Comparison of ENCODE assay signal across 26 cellular contexts in the genomic region with DNA sequence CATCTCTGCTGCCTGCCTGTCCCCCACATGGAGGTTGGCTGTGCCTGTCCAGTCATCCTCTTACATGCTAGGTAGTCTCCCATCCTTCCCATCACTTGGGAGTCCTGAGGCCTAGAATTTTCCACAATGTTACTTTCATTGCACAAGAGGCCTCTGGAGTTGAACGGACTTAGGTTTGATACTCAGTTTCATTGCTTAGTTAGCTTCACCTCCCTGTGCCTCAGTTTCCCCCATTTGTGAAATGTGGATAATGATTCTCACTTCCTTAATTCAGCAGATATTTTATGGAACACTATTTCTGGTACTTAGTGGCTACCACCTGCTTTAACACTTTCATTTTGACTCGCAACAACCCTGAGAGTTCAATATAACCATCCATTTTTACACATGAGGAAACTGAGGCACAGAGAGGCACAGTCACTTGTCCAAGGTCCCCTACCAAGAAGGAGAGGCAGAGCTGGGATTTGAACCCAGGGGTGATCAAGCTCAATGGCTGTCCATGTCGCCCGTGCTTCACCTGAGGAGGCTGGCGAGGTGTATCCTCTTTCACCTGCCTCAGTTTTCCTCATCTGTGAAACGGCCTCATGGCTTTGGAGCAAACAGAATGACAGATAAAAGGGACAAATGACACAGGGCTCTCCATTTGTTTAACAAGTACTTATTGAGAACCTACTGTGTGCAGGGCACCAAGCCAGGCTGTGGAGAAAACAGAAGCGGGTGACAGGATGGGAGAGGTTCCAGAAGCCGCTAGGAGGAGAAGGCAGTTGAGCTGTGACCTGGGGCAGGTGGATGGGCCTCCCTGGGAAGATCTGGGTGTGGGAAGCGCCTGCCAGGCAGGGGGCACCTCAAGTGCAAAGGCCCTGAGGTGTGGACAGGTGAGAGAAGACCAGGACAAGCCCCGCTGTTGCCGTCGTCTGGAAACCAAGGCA.
DNase-seq lines count a peak whose midpoint lies in the region; ATAC-seq, FAIRE-seq and TF ChIP-seq lines count a peak whose summit lies in the region.
"Had no signal": no experiment of that assay in that cellular context is flagged by ENCODE, and none has a peak within 500 bp of the region (broad histone marks: within the 10 kb centered on the region; RNA-seq: fewer than 3 reads in every experiment).

No MANE protein-coding gene starts in this region.

- no peaks in the 10 kb centered on the region for H4K20me1 ChIP-seq in astrocyte (ENCODE audit: insufficient read depth, low read length)

- no peaks in the 10 kb centered on the region for H3K36me3 ChIP-seq in astrocyte (ENCODE audit: insufficient read depth, low read length)
- H3K36me3 ChIP-seq: SJCRH30 had no signal

- no peak for DNase-seq in natural killer cell treated with Interleukin-12 subunit alpha and Interleukin-12 subunit beta and Interleukin-15 and Interleukin-18, amount 100 ng/mL, for 72 hours (ENCODE audit: low spot score)
- no peak for DNase-seq in natural killer cell
- no peak for DNase-seq in astrocyte (ENCODE audit: low read depth)
- DNase-seq in posterior vena cava (ENCODE audit: low spot score): peak; percentile 17
- no peak for DNase-seq in NCI-H1092 (lab: John Stamatoyannopoulos, UW)
- DNase-seq in stimulated activated naive CD4-positive, alpha-beta T cell (lab: John Stamatoyannopoulos, UW): no peak
- DNase-seq: C1 segment of cervical spinal cord; Calu3; CD8-positive, alpha-beta memory T cell; DMS79 treated with DMSO at 0.1 percent for 48 hours; GF-D8; HCEC 1CT; Kasumi-1; MV-4-11; NCI-H1105 treated with DMSO at 0.1 percent for 48 hours; NCI-H146; NCI-H1930; NCI-H774; SJCRH30 had no signal

- H3K27me3 Mint-ChIP-seq in natural killer cell treated with Interleukin-12 subunit alpha and Interleukin-12 subunit beta and Interleukin-15 and Interleukin-18, amount 100 ng/mL, for 72 hours: peaks cover 6 to 10% of the 10 kb centered on the region in 2 donors
- H3K27me3 Mint-ChIP-seq in natural killer cell (ENCODE audit: low read depth in 2 of 2) (peaks cover 37% of the 10 kb centered on the region in 2 donors), astrocyte (ENCODE audit: low read depth, unreplicated experiment) (peaks cover 36% of the 10 kb centered on the region)

- no peaks in the 10 kb centered on the region for H3K4me1 ChIP-seq in astrocyte (ENCODE audit: insufficient read depth, low read length)
- H3K4me1 ChIP-seq: SJCRH30 had no signal

- TF ChIP-seq CTCF in natural killer cell (IDR thresholded peaks at IDR 0.05) (no peak), astrocyte (IDR thresholded peaks at IDR 0.05; ENCODE audit: insufficient read depth, low read depth, low read length) (no peak)

- H3K27me3 ChIP-seq in astrocyte (ENCODE audit: insufficient read depth, low read length): no peaks in the 10 kb centered on the region

- H3K27ac Mint-ChIP-seq in natural killer cell treated with Interleukin-12 subunit alpha and Interleukin-12 subunit beta and Interleukin-15 and Interleukin-18, amount 100 ng/mL, for 72 hours: peak overlapping the region; percentile 5 to 51
- H3K27ac Mint-ChIP-seq in natural killer cell (peak overlapping the region in 1 of 2 donors; percentile 31), astrocyte (ENCODE audit: unreplicated experiment) (peak overlapping the region; percentile 34)

- H3K4me3 ChIP-seq in astrocyte (ENCODE audit: insufficient read depth, low read depth, low read length): no peak overlapping the region
- H3K4me3 ChIP-seq: SJCRH30 had no signal

- peaks cover 26 to 38% of the 10 kb centered on the region in 2 donors for H3K4me1 Mint-ChIP-seq in natural killer cell treated with Interleukin-12 subunit alpha and Interleukin-12 subunit beta and Interleukin-15 and Interleukin-18, amount 100 ng/mL, for 72 hours (ENCODE audit: low read depth in 2 of 2)
- H3K4me1 Mint-ChIP-seq in natural killer cell (peaks cover 17 to 21% of the 10 kb centered on the region in 2 donors), astrocyte (ENCODE audit: low read depth, unreplicated experiment) (peaks cover 5% of the 10 kb centered on the region)
- H3K4me1 Mint-ChIP-seq: CD8-positive, alpha-beta memory T cell had no signal

- H3K79me2 ChIP-seq in astrocyte (ENCODE audit: insufficient read depth, low read length): no peaks in the 10 kb centered on the region

- ATAC-seq in natural killer cell treated with Interleukin-12 subunit alpha and Interleukin-12 subunit beta and Interleukin-15 and Interleukin-18, amount 100 ng/mL, for 72 hours: no peak
- ATAC-seq in natural killer cell (no peak), HG02623 (IDR thresholded peaks at IDR 0.05; ENCODE audit: unreplicated experiment) (no peak)
- ATAC-seq: Right ventricle myocardium inferior, SK-N-SH treated with all-trans-retinoic acid at 6 μM for 48 hours had no signal

- H3K36me3 Mint-ChIP-seq in natural killer cell treated with Interleukin-12 subunit alpha and Interleukin-12 subunit beta and Interleukin-15 and Interleukin-18, amount 100 ng/mL, for 72 hours: no peaks in the 10 kb centered on the region
- H3K36me3 Mint-ChIP-seq in natural killer cell: no peaks in the 10 kb centered on the region
- H3K36me3 Mint-ChIP-seq in astrocyte (ENCODE audit: low read depth, unreplicated experiment): no peaks in the 10 kb centered on the region
- H3K36me3 Mint-ChIP-seq: CD8-positive, alpha-beta memory T cell had no signal

- no peak overlapping the region for H3K4me2 ChIP-seq in astrocyte (ENCODE audit: low read length)

- H3K27ac ChIP-seq in astrocyte (ENCODE audit: low read depth, low read length): no peak overlapping the region
- H3K27ac ChIP-seq: HL-60, SJCRH30 had no signal

- H3K9me3 ChIP-seq in astrocyte (ENCODE audit: insufficient read depth, low read depth, low read length): no peaks in the 10 kb centered on the region
- H3K9me3 ChIP-seq: SJCRH30 had no signal

- intact Hi-C loops in natural killer cell (cut with micrococcal nuclease) (no loop called here), posterior vena cava (cut with DNase I) (no loop called here)

- FAIRE-seq in astrocyte (lab: Jason Lieb, UNC): no peak
- FAIRE-seq: A204.1, GM12892, H1 had no signal

- no peak overlapping the region for H3K9ac ChIP-seq in astrocyte (ENCODE audit: low read length)

- H3K4me3 Mint-ChIP-seq in natural killer cell treated with Interleukin-12 subunit alpha and Interleukin-12 subunit beta and Interleukin-15 and Interleukin-18, amount 100 ng/mL, for 72 hours: no peak overlapping the region
- no peak overlapping the region for H3K4me3 Mint-ChIP-seq in natural killer cell
- no peak overlapping the region for H3K4me3 Mint-ChIP-seq in astrocyte (ENCODE audit: unreplicated experiment)
- H3K4me3 Mint-ChIP-seq: CD8-positive, alpha-beta memory T cell had no signal

- no peak overlapping the region for H2AFZ ChIP-seq in astrocyte (ENCODE audit: low read depth, low read length)

- no peaks in the 10 kb centered on the region for H3K9me3 Mint-ChIP-seq in natural killer cell treated with Interleukin-12 subunit alpha and Interleukin-12 subunit beta and Interleukin-15 and Interleukin-18, amount 100 ng/mL, for 72 hours
- H3K9me3 Mint-ChIP-seq in natural killer cell (no peaks in the 10 kb centered on the region), astrocyte (ENCODE audit: unreplicated experiment) (no peaks in the 10 kb centered on the region)
- H3K9me3 Mint-ChIP-seq: CD8-positive, alpha-beta memory T cell had no signal
